Comparison of ENCODE assay signal across 8 cellular contexts in genomic region chr14:95507701-95508103, GRCh38. TPM values are rescaled to one million over a fixed set of nuclear protein-coding genes. Genes with fewer than 3 reads are reported as not detected.
DNase-seq lines count a peak whose midpoint lies in the region; ATAC-seq, FAIRE-seq and TF ChIP-seq lines count a peak whose summit lies in the region.

No MANE protein-coding gene starts in this region.

- no peak for TF ChIP-seq POLR2A in erythroblast (IDR thresholded peaks at IDR 0.05; ENCODE audit: low read length)

- H3K27ac ChIP-seq in tibial artery (peak overlapping the region; percentile 50 to 59), kidney (ENCODE audit: low read depth in 2 of 2, low read length in 2 of 2) (no peak overlapping the region)

- DNase-seq in stimulated activated CD4-positive, alpha-beta T cell treated with anti-CD3 and anti-CD28 coated beads, Interleukin-15, amount 100 ng/mL, for 24 hours, result peak; percentile 9
- no peak for DNase-seq in stimulated activated CD4-positive, alpha-beta T cell treated with anti-CD3 and anti-CD28 coated beads, Interleukin-2, amount 100 ng/mL, for 24 hours
- peak; percentile 12 for DNase-seq in T1000 (lab: John Stamatoyannopoulos, UW)
- peak; percentile 66 for DNase-seq in left cardiac atrium
- DNase-seq in tibial artery, result peak; percentile 63 to 81
- DNase-seq in erythroblast (lab: John Stamatoyannopoulos, UW), result no peak
- DNase-seq in kidney, result no peak

- TF ChIP-seq CTCF in tibial artery (IDR thresholded peaks at IDR 0.05) (no peak), kidney (IDR thresholded peaks at IDR 0.05; ENCODE audit: borderline replicate concordance, extremely low read depth, insufficient read depth) (no peak)

- H3K36me3 ChIP-seq in tibial artery, result peaks cover 0 to 8% (median 0%) of the 10 kb centered on the region in 3 donors
- H3K36me3 ChIP-seq in kidney (ENCODE audit: control insufficient read depth in 1 of 2, insufficient read depth in 2 of 2, low read length in 2 of 2), result no peaks in the 10 kb centered on the region

- H3K27me3 ChIP-seq in tibial artery, result no peaks in the 10 kb centered on the region

- intact Hi-C loops in left cardiac atrium (cut with DNase I) (no loop called here), tibial artery (cut with DNase I; ENCODE audit: low total_unique reads) (no loop called here), kidney (cut with DNase I) (no loop called here)

- H3K4me1 ChIP-seq in tibial artery, result peaks cover 0 to 31% (median 17%) of the 10 kb centered on the region in 4 donors
- H3K4me1 ChIP-seq in kidney (ENCODE audit: control insufficient read depth in 1 of 2, insufficient read depth in 1 of 2, low read depth in 1 of 2, low read length in 2 of 2), result peaks cover 0 to 5% of the 10 kb centered on the region in 2 donors

- no peak for FAIRE-seq in kidney (lab: Jason Lieb, UNC)

- H3K9ac ChIP-seq in kidney (ENCODE audit: low read length in 2 of 2), result no peak overlapping the region

- peak; percentile 56 to 86 for ATAC-seq in left cardiac atrium
- no peak for ATAC-seq in HG02623 (IDR thresholded peaks at IDR 0.05; ENCODE audit: unreplicated experiment)

- no peaks in the 10 kb centered on the region for H3K9me3 ChIP-seq in tibial artery
- no peaks in the 10 kb centered on the region for H3K9me3 ChIP-seq in kidney (ENCODE audit: control insufficient read depth in 1 of 2, low read length in 2 of 2)

- H3K4me3 ChIP-seq in tibial artery, result no peak overlapping the region
- H3K4me3 ChIP-seq in kidney (ENCODE audit: low read length in 2 of 2), result no peak overlapping the region

RNA-seq across cellular contexts. Expression of gene SYNE3, which starts 8.7 kb away (rescaled TPM):
- 10 to 100 TPM; 24.6 to 34.3 TPM for total RNA-seq in left cardiac atrium
- 18.5 TPM for total RNA-seq in kidney
- polyA plus RNA-seq in kidney (ENCODE audit: insufficient read depth, low read depth, low replicate concordance), result 0.54 TPM

RNA-seq across cellular contexts. Expression of gene GLRX5, which starts 27.1 kb away (rescaled TPM):
- total RNA-seq in left cardiac atrium (10 to 100 TPM; 59.7 to 78.1 TPM), kidney (46.7 TPM)
- 124 TPM for polyA plus RNA-seq in kidney (ENCODE audit: insufficient read depth, low read depth, low replicate concordance)

Comparison
In these comparisons a context has a peak if more than half of its experiments do, and no peak if none do; other contexts are left out.
1. DNase-seq: peak in stimulated activated CD4-positive, alpha-beta T cell treated with anti-CD3 and anti-CD28 coated beads, Interleukin-15, amount 100 ng/mL, for 24 hours (single experiment), T1000 (single experiment), left cardiac atrium (single experiment) and tibial artery (2 of 2); none in stimulated activated CD4-positive, alpha-beta T cell treated with anti-CD3 and anti-CD28 coated beads, Interleukin-2, amount 100 ng/mL, for 24 hours (0 of 2), erythroblast (0 of 2) and kidney (single experiment).
2. H3K27ac ChIP-seq: peak in tibial artery (2 of 2); none in kidney (0 of 2).